ENCODE assay signal across 1 cellular context in the genomic region with DNA sequence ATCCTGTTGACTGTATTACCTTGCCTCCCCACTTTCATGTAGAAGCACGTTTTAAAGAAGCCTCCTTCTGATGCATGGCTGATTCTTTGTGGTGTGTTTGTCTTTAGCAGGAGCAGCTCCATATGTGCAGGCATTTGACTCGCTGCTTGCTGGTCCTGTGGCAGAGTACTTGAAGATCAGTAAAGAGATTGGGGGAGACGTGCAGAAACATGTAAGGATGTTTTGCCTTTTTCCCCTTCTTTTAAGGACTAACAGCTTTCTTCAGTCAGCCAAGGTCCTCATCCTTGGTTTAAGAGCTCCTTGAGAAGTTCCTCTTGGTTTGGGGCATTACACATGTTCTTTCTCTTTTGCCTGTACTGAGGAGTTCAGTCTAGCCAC.
TF ChIP-seq lines count a peak whose summit lies in the region.

No MANE protein-coding gene starts in this region.

TF ChIP-seq in K562, 482 proteins besides CTCF, POLR2A, EP300 and RAD21 (continued from another document and continues in another):
- no peak for TF ChIP-seq TSC22D4 (tag; IDR thresholded peaks at IDR 0.05)
- no peak for TF ChIP-seq POLR2AphosphoS5 (IDR thresholded peaks at IDR 0.05; ENCODE audit: control insufficient read depth, insufficient read depth, low read depth, low read length)
- no peak for TF ChIP-seq SUPT5H (IDR thresholded peaks at IDR 0.05)
- TF ChIP-seq ZNF592 (IDR thresholded peaks at IDR 0.05): peak; percentile 98
- TF ChIP-seq, protein P1, sequence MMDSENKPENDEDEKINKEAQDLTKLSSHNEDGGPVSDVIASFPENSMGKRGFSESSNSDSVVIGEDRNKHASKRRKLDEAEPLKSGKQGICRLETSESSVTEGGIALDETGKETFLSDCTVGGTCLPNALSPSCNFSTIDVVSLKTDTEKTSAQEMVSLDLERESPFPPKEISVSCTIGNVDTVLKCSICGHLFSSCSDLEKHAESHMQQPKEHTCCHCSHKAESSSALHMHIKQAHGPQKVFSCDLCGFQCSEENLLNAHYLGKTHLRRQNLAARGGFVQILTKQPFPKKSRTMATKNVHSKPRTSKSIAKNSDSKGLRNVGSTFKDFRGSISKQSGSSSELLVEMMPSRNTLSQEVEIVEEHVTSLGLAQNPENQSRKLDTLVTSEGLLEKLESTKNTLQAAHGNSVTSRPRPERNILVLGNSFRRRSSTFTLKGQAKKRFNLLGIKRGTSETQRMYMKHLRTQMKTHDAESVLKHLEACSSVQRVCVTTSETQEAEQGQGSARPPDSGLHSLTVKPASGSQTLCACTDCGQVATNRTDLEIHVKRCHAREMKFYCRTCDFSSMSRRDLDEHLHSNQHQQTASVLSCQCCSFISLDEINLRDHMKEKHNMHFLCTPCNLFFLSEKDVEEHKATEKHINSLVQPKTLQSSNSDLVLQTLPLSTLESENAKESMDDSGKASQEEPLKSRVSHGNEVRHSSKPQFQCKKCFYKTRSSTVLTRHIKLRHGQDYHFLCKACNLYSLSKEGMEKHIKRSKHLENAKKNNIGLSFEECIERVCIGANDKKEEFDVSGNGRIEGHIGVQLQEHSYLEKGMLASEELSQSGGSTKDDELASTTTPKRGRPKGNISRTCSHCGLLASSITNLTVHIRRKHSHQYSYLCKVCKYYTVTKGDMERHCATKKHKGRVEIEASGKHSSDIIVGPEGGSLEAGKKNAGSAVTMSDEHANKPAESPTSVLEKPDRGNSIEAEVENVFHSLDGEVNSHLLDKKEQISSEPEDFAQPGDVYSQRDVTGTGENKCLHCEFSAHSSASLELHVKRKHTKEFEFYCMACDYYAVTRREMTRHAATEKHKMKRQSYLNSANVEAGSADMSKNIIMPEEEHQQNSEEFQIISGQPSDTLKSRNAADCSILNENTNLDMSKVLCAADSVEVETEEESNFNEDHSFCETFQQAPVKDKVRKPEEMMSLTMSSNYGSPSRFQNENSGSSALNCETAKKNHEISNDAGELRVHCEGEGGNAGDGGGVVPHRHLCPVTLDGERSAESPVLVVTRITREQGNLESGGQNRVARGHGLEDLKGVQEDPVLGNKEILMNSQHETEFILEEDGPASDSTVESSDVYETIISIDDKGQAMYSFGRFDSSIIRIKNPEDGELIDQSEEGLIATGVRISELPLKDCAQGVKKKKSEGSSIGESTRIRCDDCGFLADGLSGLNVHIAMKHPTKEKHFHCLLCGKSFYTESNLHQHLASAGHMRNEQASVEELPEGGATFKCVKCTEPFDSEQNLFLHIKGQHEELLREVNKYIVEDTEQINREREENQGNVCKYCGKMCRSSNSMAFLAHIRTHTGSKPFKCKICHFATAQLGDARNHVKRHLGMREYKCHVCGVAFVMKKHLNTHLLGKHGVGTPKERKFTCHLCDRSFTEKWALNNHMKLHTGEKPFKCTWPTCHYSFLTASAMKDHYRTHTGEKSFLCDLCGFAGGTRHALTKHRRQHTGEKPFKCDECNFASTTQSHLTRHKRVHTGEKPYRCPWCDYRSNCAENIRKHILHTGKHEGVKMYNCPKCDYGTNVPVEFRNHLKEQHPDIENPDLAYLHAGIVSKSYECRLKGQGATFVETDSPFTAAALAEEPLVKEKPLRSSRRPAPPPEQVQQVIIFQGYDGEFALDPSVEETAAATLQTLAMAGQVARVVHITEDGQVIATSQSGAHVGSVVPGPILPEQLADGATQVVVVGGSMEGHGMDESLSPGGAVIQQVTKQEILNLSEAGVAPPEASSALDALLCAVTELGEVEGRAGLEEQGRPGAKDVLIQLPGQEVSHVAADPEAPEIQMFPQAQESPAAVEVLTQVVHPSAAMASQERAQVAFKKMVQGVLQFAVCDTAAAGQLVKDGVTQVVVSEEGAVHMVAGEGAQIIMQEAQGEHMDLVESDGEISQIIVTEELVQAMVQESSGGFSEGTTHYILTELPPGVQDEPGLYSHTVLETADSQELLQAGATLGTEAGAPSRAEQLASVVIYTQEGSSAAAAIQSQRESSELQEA (IDR thresholded peaks at IDR 0.05; ENCODE audit: low read depth): no peak
- TF ChIP-seq HNRNPLL (IDR thresholded peaks at IDR 0.05; ENCODE audit: low read depth, low read length, poor library complexity, severe bottlenecking): no peak
- no peak for TF ChIP-seq ZNF282 (CRISPR knock-in tag; IDR thresholded peaks at IDR 0.05)
- TF ChIP-seq ZNF512 (tag; IDR thresholded peaks at IDR 0.05): no peak
- TF ChIP-seq CEBPG (CRISPR knock-in tag; IDR thresholded peaks at IDR 0.05): no peak
- no peak for TF ChIP-seq CEBPG (tag; conservative IDR thresholded peaks at IDR 0.05 in 1 of 2, IDR thresholded peaks at IDR 0.05 in 1 of 2)
- TF ChIP-seq NR3C1 (CRISPR knock-in tag; IDR thresholded peaks at IDR 0.05): no peak
- no peak for TF ChIP-seq MAFF (IDR thresholded peaks at IDR 0.05; ENCODE audit: low read length)
- TF ChIP-seq KLF1 (tag; IDR thresholded peaks at IDR 0.05): no peak
- TF ChIP-seq, protein P2, sequence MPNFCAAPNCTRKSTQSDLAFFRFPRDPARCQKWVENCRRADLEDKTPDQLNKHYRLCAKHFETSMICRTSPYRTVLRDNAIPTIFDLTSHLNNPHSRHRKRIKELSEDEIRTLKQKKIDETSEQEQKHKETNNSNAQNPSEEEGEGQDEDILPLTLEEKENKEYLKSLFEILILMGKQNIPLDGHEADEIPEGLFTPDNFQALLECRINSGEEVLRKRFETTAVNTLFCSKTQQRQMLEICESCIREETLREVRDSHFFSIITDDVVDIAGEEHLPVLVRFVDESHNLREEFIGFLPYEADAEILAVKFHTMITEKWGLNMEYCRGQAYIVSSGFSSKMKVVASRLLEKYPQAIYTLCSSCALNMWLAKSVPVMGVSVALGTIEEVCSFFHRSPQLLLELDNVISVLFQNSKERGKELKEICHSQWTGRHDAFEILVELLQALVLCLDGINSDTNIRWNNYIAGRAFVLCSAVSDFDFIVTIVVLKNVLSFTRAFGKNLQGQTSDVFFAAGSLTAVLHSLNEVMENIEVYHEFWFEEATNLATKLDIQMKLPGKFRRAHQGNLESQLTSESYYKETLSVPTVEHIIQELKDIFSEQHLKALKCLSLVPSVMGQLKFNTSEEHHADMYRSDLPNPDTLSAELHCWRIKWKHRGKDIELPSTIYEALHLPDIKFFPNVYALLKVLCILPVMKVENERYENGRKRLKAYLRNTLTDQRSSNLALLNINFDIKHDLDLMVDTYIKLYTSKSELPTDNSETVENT (CRISPR knock-in tag; IDR thresholded peaks at IDR 0.05): no peak
- no peak for TF ChIP-seq RFX5 (IDR thresholded peaks at IDR 0.05; ENCODE audit: low read depth, low read length)
- no peak for TF ChIP-seq MAFG (tag; conservative IDR thresholded peaks at IDR 0.05)
- no peak for TF ChIP-seq NFYB (IDR thresholded peaks at IDR 0.05; ENCODE audit: extremely low read depth, insufficient read length)
- TF ChIP-seq ZFX (CRISPR knock-in tag; IDR thresholded peaks at IDR 0.05): no peak
- no peak for TF ChIP-seq ATF2 (CRISPR knock-in tag; IDR thresholded peaks at IDR 0.05)
- no peak for TF ChIP-seq PPARD (CRISPR knock-in tag; IDR thresholded peaks at IDR 0.05)
- TF ChIP-seq ZNF134 (CRISPR knock-in tag; conservative IDR thresholded peaks at IDR 0.05): peak; percentile 76
- TF ChIP-seq CBX1 (IDR thresholded peaks at IDR 0.05; ENCODE audit: low read depth): no peak
- no peak for TF ChIP-seq MCM5 (IDR thresholded peaks at IDR 0.05; ENCODE audit: low read depth)
- no peak for TF ChIP-seq CBX8 (IDR thresholded peaks at IDR 0.05; ENCODE audit: borderline replicate concordance, extremely low read depth, low read depth, low read length, poor library complexity, severe bottlenecking)
- TF ChIP-seq ARID3A (IDR thresholded peaks at IDR 0.05; ENCODE audit: borderline replicate concordance, low read depth, low read length): no peak
- TF ChIP-seq NR4A1 (CRISPR knock-in tag; IDR thresholded peaks at IDR 0.05): peak; percentile 65; the same call in 1 of the 2 replicates
- TF ChIP-seq NR4A1 (tag; IDR thresholded peaks at IDR 0.05): peak; percentile 96
- TF ChIP-seq NBN (IDR thresholded peaks at IDR 0.05; ENCODE audit: low read depth): no peak
- TF ChIP-seq TBP (optimal IDR thresholded peaks at IDR 0.05; ENCODE audit: low read depth, low read length): no peak
- peak; percentile 94; the same call in 1 of the 2 replicates for TF ChIP-seq HSF4 (CRISPR knock-in tag; IDR thresholded peaks at IDR 0.05; ENCODE audit: borderline replicate concordance)
- no peak for TF ChIP-seq CREBBP (IDR thresholded peaks at IDR 0.05; ENCODE audit: low read depth, low read length)
- TF ChIP-seq BACH1 (tag; IDR thresholded peaks at IDR 0.05): peak; percentile 96
- peak; percentile 80; the same call in 1 of the 2 replicates for TF ChIP-seq ZNF780A (CRISPR knock-in tag; IDR thresholded peaks at IDR 0.05)
- no peak for TF ChIP-seq ZNF696 (CRISPR knock-in tag; conservative IDR thresholded peaks at IDR 0.05)
- no peak for TF ChIP-seq ZNF408 (CRISPR knock-in tag; IDR thresholded peaks at IDR 0.05; ENCODE audit: low read depth)
- TF ChIP-seq NCOA6 (IDR thresholded peaks at IDR 0.05): no peak
- TF ChIP-seq, protein P3, sequence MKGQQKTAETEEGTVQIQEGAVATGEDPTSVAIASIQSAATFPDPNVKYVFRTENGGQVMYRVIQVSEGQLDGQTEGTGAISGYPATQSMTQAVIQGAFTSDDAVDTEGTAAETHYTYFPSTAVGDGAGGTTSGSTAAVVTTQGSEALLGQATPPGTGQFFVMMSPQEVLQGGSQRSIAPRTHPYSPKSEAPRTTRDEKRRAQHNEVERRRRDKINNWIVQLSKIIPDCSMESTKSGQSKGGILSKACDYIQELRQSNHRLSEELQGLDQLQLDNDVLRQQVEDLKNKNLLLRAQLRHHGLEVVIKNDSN (CRISPR knock-in tag; IDR thresholded peaks at IDR 0.05): no peak
- no peak for TF ChIP-seq EZH2 (IDR thresholded peaks at IDR 0.05; ENCODE audit: borderline replicate concordance, low read depth, low read length)
- no peak for TF ChIP-seq ZNF232 (CRISPR knock-in tag; IDR thresholded peaks at IDR 0.05)
- TF ChIP-seq POLR2H (tag; IDR thresholded peaks at IDR 0.05; ENCODE audit: low read depth): no peak
- no peak for TF ChIP-seq HOXB6 (CRISPR knock-in tag; IDR thresholded peaks at IDR 0.05; ENCODE audit: borderline replicate concordance)
- TF ChIP-seq SP1 (CRISPR knock-in tag; IDR thresholded peaks at IDR 0.05): no peak
